ENCODE assay signal across 26 cellular contexts in genomic region chr1:9350960-9351359, GRCh38. TPM values are rescaled to one million over a fixed set of nuclear protein-coding genes. Genes with fewer than 3 reads are reported as not detected.
DNase-seq lines count a peak whose midpoint lies in the region; ATAC-seq, FAIRE-seq and TF ChIP-seq lines count a peak whose summit lies in the region.
"Had no signal": no experiment of that assay in that cellular context is flagged by ENCODE, and none has a peak within 500 bp of the region (broad histone marks: within the 10 kb centered on the region; RNA-seq: fewer than 3 reads in every experiment).

No MANE protein-coding gene starts in this region.

- H3K27ac Mint-ChIP-seq in astrocyte (ENCODE audit: unreplicated experiment) (peak overlapping the region; percentile 37), GM23338 (no peak overlapping the region; the same call in 1 of the 2 replicates)
- H3K27ac Mint-ChIP-seq: activated CD8-positive, alpha-beta memory T cell treated with anti-CD3 and anti-CD28 coated beads, Interleukin-2, amount 10 ng/mL, durations not matched to agents 7 days and 5 days; memory B cell had no signal

- H3K4me3 Mint-ChIP-seq in astrocyte (ENCODE audit: unreplicated experiment) (no peak overlapping the region), GM23338 (no peak overlapping the region; the same call in 2 of the 3 replicates)
- H3K4me3 Mint-ChIP-seq: activated CD4-positive, alpha-beta T cell treated with anti-CD3 and anti-CD28 coated beads, Interleukin-2, amount 10 ng/mL, durations not matched to agents 7 days and 5 days; activated CD8-positive, alpha-beta memory T cell treated with anti-CD3 and anti-CD28 coated beads, Interleukin-2, amount 10 ng/mL, durations not matched to agents 7 days and 5 days; activated T-cell treated with anti-CD3 and anti-CD28 coated beads, Interleukin-2, amount 50 U/mL, for 72 hours; CD4-positive, alpha-beta memory T cell; memory B cell had no signal

- CTCF ChIA-PET in HCT116 (lab: Charles Lee) (no interaction called here), A673 (lab: Charles Lee) (no interaction called here)

- no peaks in the 10 kb centered on the region for H3K27me3 Mint-ChIP-seq in astrocyte (ENCODE audit: low read depth, unreplicated experiment)
- peaks cover 6% of the 10 kb centered on the region for H3K27me3 Mint-ChIP-seq in GM23338 (ENCODE audit: insufficient read depth, low read depth, poor library complexity)
- H3K27me3 Mint-ChIP-seq: activated CD4-positive, alpha-beta T cell treated with anti-CD3 and anti-CD28 coated beads, Interleukin-2, amount 10 ng/mL, durations not matched to agents 7 days and 5 days; activated CD8-positive, alpha-beta memory T cell treated with anti-CD3 and anti-CD28 coated beads, Interleukin-2, amount 10 ng/mL, durations not matched to agents 7 days and 5 days; CD4-positive, alpha-beta memory T cell had no signal

- DNase-seq in HCT116 (ENCODE audit: low read depth, low spot score) (no peak), astrocyte (ENCODE audit: low read depth) (no peak), keratinocyte (ENCODE audit: low read depth, low spot score) (no peak), GM23338 (ENCODE audit: low spot score) (no peak), RCC 7860 (ENCODE audit: low spot score) (no peak), foreskin keratinocyte (no peak), A673 (ENCODE audit: low spot score) (no peak)
- DNase-seq: activated CD4-positive, alpha-beta T cell treated with anti-CD3 and anti-CD28 coated beads, Interleukin-2, amount 10 ng/mL, durations not matched to agents 7 days and 5 days; activated CD8-positive, alpha-beta memory T cell treated with anti-CD3 and anti-CD28 coated beads, Interleukin-2, amount 10 ng/mL, durations not matched to agents 7 days and 5 days; activated naive CD4-positive, alpha-beta T cell treated with Interleukin-2 at 50 U/mL for 16 hours; activated T-cell treated with anti-CD3 and anti-CD28 coated beads, Interleukin-2, amount 50 U/mL, for 72 hours; adrenal gland; AML-193; CD4-positive, alpha-beta memory T cell; effector CD4-positive, alpha-beta T cell; NCI-H1092 treated with DMSO at 0.1 percent for 48 hours; NCI-H187; NCI-H526 treated with DMSO at 0.1 percent for 48 hours; spleen; substantia nigra; SW 1271 had no signal

- no peaks in the 10 kb centered on the region for H4K20me1 ChIP-seq in HCT116 (ENCODE audit: insufficient read depth)
- peaks cover 97% of the 10 kb centered on the region for H4K20me1 ChIP-seq in astrocyte (ENCODE audit: insufficient read depth, low read length)
- H4K20me1 ChIP-seq in keratinocyte (ENCODE audit: control insufficient read depth, extremely low read depth, insufficient read depth, low read length): peaks cover 28% of the 10 kb centered on the region
- H4K20me1 ChIP-seq in GM23338 (replicated peaks; ENCODE audit: insufficient read depth): no peaks in the 10 kb centered on the region

- dilution Hi-C loops in keratinocyte (cut with MboI; ENCODE audit: extremely low pct_ligation_motif_present, low sequenced_read_pairs): no loop called here

- no peaks in the 10 kb centered on the region for H3K27me3 ChIP-seq in HCT116 (ENCODE audit: insufficient read depth, low read length)
- H3K27me3 ChIP-seq in astrocyte (ENCODE audit: insufficient read depth, low read length): no peaks in the 10 kb centered on the region
- no peaks in the 10 kb centered on the region for H3K27me3 ChIP-seq in keratinocyte (ENCODE audit: control insufficient read depth, extremely low read depth, insufficient read depth, low read length)
- H3K27me3 ChIP-seq in skeletal muscle satellite cell (ENCODE audit: control insufficient read depth, insufficient read depth, low read length): no peaks in the 10 kb centered on the region
- no peaks in the 10 kb centered on the region for H3K27me3 ChIP-seq in GM23338 (ENCODE audit: insufficient read depth)
- no peaks in the 10 kb centered on the region for H3K27me3 ChIP-seq in foreskin keratinocyte
- H3K27me3 ChIP-seq in A673 (replicated peaks; ENCODE audit: insufficient read depth, low read depth, low read length, poor library complexity): no peaks in the 10 kb centered on the region
- H3K27me3 ChIP-seq: adrenal gland, spleen had no signal

- H3K4me1 Mint-ChIP-seq in astrocyte (ENCODE audit: low read depth, unreplicated experiment) (peaks cover 32% of the 10 kb centered on the region), GM23338 (peaks cover 24% of the 10 kb centered on the region)
- H3K4me1 Mint-ChIP-seq: activated CD4-positive, alpha-beta T cell treated with anti-CD3 and anti-CD28 coated beads, Interleukin-2, amount 10 ng/mL, durations not matched to agents 7 days and 5 days; activated CD8-positive, alpha-beta memory T cell treated with anti-CD3 and anti-CD28 coated beads, Interleukin-2, amount 10 ng/mL, durations not matched to agents 7 days and 5 days; memory B cell had no signal

- H3K4me1 ChIP-seq in HCT116 (ENCODE audit: control insufficient read depth in 1 of 2, insufficient read depth in 2 of 2, low read length in 2 of 2) (peaks cover 2 to 35% of the 10 kb centered on the region in 2 experiments; a peak in 2 of 4 replicates), astrocyte (ENCODE audit: insufficient read depth, low read length) (peaks cover 20% of the 10 kb centered on the region), keratinocyte (ENCODE audit: control insufficient read depth, extremely low read depth, insufficient read depth, low read length) (peaks cover 9% of the 10 kb centered on the region), skeletal muscle satellite cell (ENCODE audit: control insufficient read depth, insufficient read depth, low read length) (peaks cover 23% of the 10 kb centered on the region), GM23338 (ENCODE audit: insufficient read depth) (peaks cover 7% of the 10 kb centered on the region; the same call in 1 of the 2 replicates), foreskin keratinocyte (peaks cover 4% of the 10 kb centered on the region), A673 (ENCODE audit: insufficient read depth, low read length, poor library complexity, severe bottlenecking) (no peaks in the 10 kb centered on the region)
- H3K4me1 ChIP-seq: adrenal gland had no signal

- no peak for TF ChIP-seq POLR2A in HCT116 (IDR thresholded peaks at IDR 0.05; ENCODE audit: borderline replicate concordance, extremely low read depth, insufficient read depth, insufficient read length)

- FAIRE-seq in astrocyte (lab: Jason Lieb, UNC): no peak
- peak; percentile 5 for FAIRE-seq in keratinocyte (lab: Jason Lieb, UNC)
- no peak for FAIRE-seq in RCC 7860 (lab: Jason Lieb, UNC)
- FAIRE-seq: GM12891, H54 had no signal

- TF ChIP-seq CTCF in HCT116 (IDR thresholded peaks at IDR 0.05 in 2 of 3, conservative IDR thresholded peaks at IDR 0.05 in 1 of 3; ENCODE audit: borderline replicate concordance in 1 of 3, insufficient read depth in 1 of 3, low read depth in 2 of 3, low read length in 2 of 3) (no peak), astrocyte (IDR thresholded peaks at IDR 0.05; ENCODE audit: insufficient read depth, low read depth, low read length) (no peak), keratinocyte (optimal IDR thresholded peaks at IDR 0.05 in 1 of 3, IDR thresholded peaks at IDR 0.05 in 1 of 3, conservative IDR thresholded peaks at IDR 0.05 in 1 of 3; ENCODE audit: extremely low read depth in 1 of 3, insufficient read depth in 2 of 3, low read length in 3 of 3) (no peak), GM23338 (conservative IDR thresholded peaks at IDR 0.05; ENCODE audit: low read depth in 2 of 2) (no peak), foreskin keratinocyte (conservative IDR thresholded peaks at IDR 0.05) (no peak), A673 (conservative IDR thresholded peaks at IDR 0.05; ENCODE audit: low read depth, low read length) (no peak)

- H3F3A ChIP-seq in GM23338 (replicated peaks; ENCODE audit: low read depth): no peaks in the 10 kb centered on the region

- RAD21 ChIA-PET in HCT116 (lab: Charles Lee; ENCODE audit: low non-redundant PET in 1 of 2, low total read pairs in 2 of 2, uncharacterized antibody in 2 of 2, unreplicated experiment in 2 of 2): no interaction called here

- H3K9me3 Mint-ChIP-seq in astrocyte (ENCODE audit: unreplicated experiment): no peaks in the 10 kb centered on the region
- H3K9me3 Mint-ChIP-seq in GM23338: no peaks in the 10 kb centered on the region
- H3K9me3 Mint-ChIP-seq: activated CD4-positive, alpha-beta T cell treated with anti-CD3 and anti-CD28 coated beads, Interleukin-2, amount 10 ng/mL, durations not matched to agents 7 days and 5 days; activated T-cell treated with anti-CD3 and anti-CD28 coated beads, Interleukin-2, amount 50 U/mL, for 72 hours; CD4-positive, alpha-beta memory T cell; memory B cell had no signal

- BruUV-seq in HCT116 (replicated peaks; lab: Mats Ljungman, UMichigan) (no TSS peak), A673 (replicated peaks; lab: Mats Ljungman, UMichigan) (no TSS peak)

- peaks cover 6% of the 10 kb centered on the region for H3K9me1 ChIP-seq in keratinocyte (ENCODE audit: control insufficient read depth, extremely low read depth, insufficient read depth, low read length)

- H3K36me3 Mint-ChIP-seq in astrocyte (ENCODE audit: low read depth, unreplicated experiment) (peaks cover 9% of the 10 kb centered on the region), GM23338 (ENCODE audit: low read depth) (no peaks in the 10 kb centered on the region)

- intact Hi-C loops in HCT116 (cut with micrococcal nuclease) (no loop called here), A673 (cut with micrococcal nuclease; ENCODE audit: unreplicated experiment) (no loop called here)

- H3K9me3 ChIP-seq in HCT116 (ENCODE audit: control insufficient read depth in 1 of 2, insufficient read depth in 1 of 2, low read depth in 1 of 2, low read length in 2 of 2) (no peaks in the 10 kb centered on the region), astrocyte (ENCODE audit: insufficient read depth, low read depth, low read length) (no peaks in the 10 kb centered on the region), keratinocyte (ENCODE audit: control insufficient read depth, low read depth, low read length) (no peaks in the 10 kb centered on the region), skeletal muscle satellite cell (replicated peaks; ENCODE audit: low read length) (no peaks in the 10 kb centered on the region), A673 (ENCODE audit: low read depth, low read length, poor library complexity, severe bottlenecking) (no peaks in the 10 kb centered on the region)
- H3K9me3 ChIP-seq: adrenal gland, spleen had no signal

- H3K79me2 ChIP-seq in HCT116 (ENCODE audit: insufficient read depth, low read length): no peaks in the 10 kb centered on the region
- peaks cover 95% of the 10 kb centered on the region for H3K79me2 ChIP-seq in astrocyte (ENCODE audit: insufficient read depth, low read length)
- H3K79me2 ChIP-seq in keratinocyte (ENCODE audit: control insufficient read depth, insufficient read depth, low read length): peaks cover 55% of the 10 kb centered on the region
- H3K79me2 ChIP-seq in GM23338 (replicated peaks; ENCODE audit: insufficient read depth): no peaks in the 10 kb centered on the region

- H2AFZ ChIP-seq in HCT116 (ENCODE audit: low read depth, low read length, poor library complexity, severe bottlenecking) (no peak overlapping the region), astrocyte (ENCODE audit: low read depth, low read length) (no peak overlapping the region), keratinocyte (ENCODE audit: control insufficient read depth, low read length) (no peak overlapping the region), GM23338 (no peak overlapping the region)

- no peaks in the 10 kb centered on the region for H3K9me2 ChIP-seq in HCT116 (ENCODE audit: insufficient read depth)
- no peaks in the 10 kb centered on the region for H3K9me2 ChIP-seq in GM23338 (ENCODE audit: insufficient read depth)

- TF ChIP-seq RAD21 in HCT116 (IDR thresholded peaks at IDR 0.05; ENCODE audit: low read depth): no peak

- H3K9ac ChIP-seq in HCT116 (ENCODE audit: low read length) (no peak overlapping the region), astrocyte (ENCODE audit: low read length) (no peak overlapping the region), keratinocyte (ENCODE audit: control insufficient read depth, extremely low read depth, insufficient read depth, low read length) (no peak overlapping the region), skeletal muscle satellite cell (ENCODE audit: low read depth, low read length) (peak overlapping the region; percentile 4)

- H3K27ac ChIP-seq in HCT116 (ENCODE audit: low read depth, low read length) (no peak overlapping the region), astrocyte (ENCODE audit: low read depth, low read length) (no peak overlapping the region), keratinocyte (ENCODE audit: control insufficient read depth, insufficient read depth, low read length) (no peak overlapping the region), GM23338 (ENCODE audit: low read depth) (no peak overlapping the region), foreskin keratinocyte (no peak overlapping the region), A673 (ENCODE audit: low read depth, low read length, poor library complexity, severe bottlenecking) (no peak overlapping the region)
- H3K27ac ChIP-seq: adrenal gland, epithelial cell of prostate, spleen had no signal

- H3K4me2 ChIP-seq in HCT116 (ENCODE audit: low read length) (0 out of 2 replicates have a peak overlapping the region, but pooled peaks have one; percentile 17), astrocyte (ENCODE audit: low read length) (peak overlapping the region; percentile 15), keratinocyte (ENCODE audit: control insufficient read depth, extremely low read depth, insufficient read depth, low read depth, low read length) (no peak overlapping the region), skeletal muscle satellite cell (ENCODE audit: low read length) (peak overlapping the region; percentile 84), GM23338 (no peak overlapping the region)

- peaks cover 0 to 4% of the 10 kb centered on the region in 2 experiments; a peak in 1 of 4 replicates for H3K36me3 ChIP-seq in HCT116 (ENCODE audit: control insufficient read depth in 1 of 2, insufficient read depth in 2 of 2, low read length in 2 of 2)
- peaks cover 5% of the 10 kb centered on the region for H3K36me3 ChIP-seq in astrocyte (ENCODE audit: insufficient read depth, low read length)
- H3K36me3 ChIP-seq in keratinocyte (ENCODE audit: control insufficient read depth in 2 of 2, extremely low read depth in 1 of 2, insufficient read depth in 2 of 2, low read length in 2 of 2): peaks cover 8 to 11% of the 10 kb centered on the region in 2 experiments
- peaks cover 4% of the 10 kb centered on the region for H3K36me3 ChIP-seq in skeletal muscle satellite cell (ENCODE audit: insufficient read depth, low read length)
- no peaks in the 10 kb centered on the region for H3K36me3 ChIP-seq in GM23338 (ENCODE audit: insufficient read depth)
- H3K36me3 ChIP-seq in A673 (ENCODE audit: insufficient read depth, low read length, poor library complexity, severe bottlenecking): no peaks in the 10 kb centered on the region

- ATAC-seq in HCT116: no peak
- ATAC-seq in GM23338: no peak
- ATAC-seq in foreskin keratinocyte: no peak
- ATAC-seq: activated CD8-positive, alpha-beta memory T cell treated with anti-CD3 and anti-CD28 coated beads, Interleukin-2, amount 10 ng/mL, durations not matched to agents 7 days and 5 days; activated T-cell treated with anti-CD3 and anti-CD28 coated beads, Interleukin-2, amount 50 U/mL, for 72 hours had no signal

- H3K4me3 ChIP-seq in HCT116 (replicated peaks in 1 of 2; ENCODE audit: low read depth in 1 of 2, low read length in 2 of 2) (no peak overlapping the region), astrocyte (ENCODE audit: insufficient read depth, low read depth, low read length) (no peak overlapping the region), keratinocyte (ENCODE audit: control insufficient read depth in 2 of 3, extremely low read depth in 1 of 3, insufficient read depth in 2 of 3, low read depth in 1 of 3, low read length in 3 of 3) (no peak overlapping the region), skeletal muscle satellite cell (ENCODE audit: low read length) (peak overlapping the region; percentile 56), GM23338 (no peak overlapping the region), A673 (ENCODE audit: low read depth, low read length, poor library complexity, severe bottlenecking) (no peak overlapping the region)
- H3K4me3 ChIP-seq: adrenal gland, spleen had no signal

- POLR2A ChIA-PET in HCT116 (lab: Charles Lee) (no interaction called here), A673 (lab: Charles Lee; ENCODE audit: low non-redundant PET) (no interaction called here)

RNA-seq across cellular contexts. Expression of gene SPSB1, which starts 58.3 kb away (rescaled TPM):
- 10.8 TPM for total RNA-seq in HCT116 (2021; ENCODE audit: unreplicated experiment)
- polyA plus RNA-seq in HCT116 (2012): 10.1 and 10.3 TPM in 2 replicates
- 53.5 and 56.7 TPM in 2 replicates for total RNA-seq in astrocyte
- polyA plus RNA-seq in keratinocyte: 16.9 to 43.2 TPM (median 19.8 TPM) in 3 replicates
- 19.8 TPM for polyA plus RNA-seq in keratinocyte (2011; ENCODE audit: low read depth)
- polyA plus RNA-seq in keratinocyte (2011; cell fraction: cytosol; rRNA removed): 12.1 and 17.8 TPM in 2 replicates
- polyA plus RNA-seq in keratinocyte (2011; cell fraction: nucleus; rRNA removed): 19.7 and 26.5 TPM in 2 replicates
- polyA plus RNA-seq in keratinocyte (2012; ENCODE audit: low replicate concordance): 18.5 and 23.4 TPM in 2 replicates
- 14.3 to 41.7 TPM (median 16.8 TPM) in 3 replicates for polyA minus RNA-seq in keratinocyte
- 18.4 TPM for polyA minus RNA-seq in keratinocyte (2011; cell fraction: cytosol; rRNA and poly(A)+ RNA removed)
- 19.2 and 24.3 TPM in 2 replicates for polyA minus RNA-seq in keratinocyte (2011; cell fraction: nucleus; rRNA and poly(A)+ RNA removed)
- total RNA-seq in skeletal muscle satellite cell (2012; rRNA removed): 8.6 and 11.4 TPM in 2 replicates
- total RNA-seq in GM23338 (2014; rRNA removed; shearing (Covaris generic)): 6.8 and 7.6 TPM in 2 replicates
- polyA plus RNA-seq in GM23338 (2016; fragmentation: Nextera tagmentation; extraction: Ambion mirVana): 2.1 and 2.4 TPM in 2 replicates
- total RNA-seq in foreskin keratinocyte: 10.3 and 12.9 TPM in 2 replicates
- 11.6 and 12.5 TPM in 2 replicates for polyA plus RNA-seq in foreskin keratinocyte
- 7.5 and 11.8 TPM in 2 replicates for total RNA-seq in A673 (2021)

Comparison
In these comparisons a context has a peak if more than half of its experiments do, and no peak if none do; other contexts are left out.
1. H3K4me2 ChIP-seq: peak in HCT116 (single experiment), astrocyte (single experiment) and skeletal muscle satellite cell (single experiment); none in keratinocyte (single experiment) and GM23338 (single experiment).